In the genomic region with DNA sequence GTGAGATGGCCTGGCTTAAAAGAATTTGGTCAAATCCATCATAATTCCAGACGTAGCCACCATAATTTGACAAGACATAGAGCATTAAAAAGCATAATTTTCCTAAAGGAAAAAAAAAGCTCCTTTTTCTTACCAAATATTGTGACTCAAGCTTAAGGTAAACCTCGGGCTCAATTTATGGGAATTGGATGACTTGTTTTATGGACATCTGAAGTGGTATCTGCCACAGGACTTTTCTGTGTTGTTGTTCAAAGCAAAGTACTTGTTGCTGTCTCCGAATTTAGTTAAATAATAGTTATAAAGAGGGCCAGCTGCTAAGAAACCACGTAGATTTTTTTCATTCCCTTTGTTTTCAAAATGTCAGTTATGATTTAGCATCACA, we compare ENCODE assay signal across 8 cellular contexts. TPM values are rescaled to one million over a fixed set of nuclear protein-coding genes. Genes with fewer than 3 reads are reported as not detected.
A peak's percentile ranks its signal among the peaks of the same experiment; 100 is the strongest.
DNase-seq lines count a peak whose midpoint lies in the region; ATAC-seq and TF ChIP-seq lines count a peak whose summit lies in the region.

No MANE protein-coding gene starts in this region.

- intact Hi-C loops in activated CD4-positive, alpha-beta T cell treated with anti-CD3 and anti-CD28 coated beads, Interleukin-2, amount 10 ng/mL, durations not matched to agents 24 days and 14 days (cut with micrococcal nuclease) = loop anchor here (2.0 kb wide), 1 partner anchor 214 kb away; a partner anchor contains a TSS

- H3K4me3 Mint-ChIP-seq in activated CD4-positive, alpha-beta T cell treated with anti-CD3 and anti-CD28 coated beads, Interleukin-2, amount 10 ng/mL, durations not matched to agents 24 days and 14 days = peak overlapping the region; percentile 96
- peak overlapping the region; percentile 92 for H3K4me3 Mint-ChIP-seq in activated naive CD8-positive, alpha-beta T cell treated with anti-CD3 and anti-CD28 coated beads for 36 hours

- H3K27me3 Mint-ChIP-seq in activated CD4-positive, alpha-beta T cell treated with anti-CD3 and anti-CD28 coated beads, Interleukin-2, amount 10 ng/mL, durations not matched to agents 24 days and 14 days = no peaks in the 10 kb centered on the region
- H3K27me3 Mint-ChIP-seq in activated naive CD8-positive, alpha-beta T cell treated with anti-CD3 and anti-CD28 coated beads for 36 hours = no peaks in the 10 kb centered on the region

- H3K27me3 ChIP-seq in kidney epithelial cell (ENCODE audit: control insufficient read depth, insufficient read depth, low read length) (no peaks in the 10 kb centered on the region), thoracic aorta (replicated peaks; ENCODE audit: insufficient read depth) (no peaks in the 10 kb centered on the region)

- DNase-seq in activated CD4-positive, alpha-beta T cell treated with anti-CD3 and anti-CD28 coated beads, Interleukin-2, amount 10 ng/mL, durations not matched to agents 24 days and 14 days = no peak
- DNase-seq in activated CD4-positive, alpha-beta T cell treated with anti-CD3 and anti-CD28 coated beads for 48 hours = no peak
- no peak for DNase-seq in activated naive CD8-positive, alpha-beta T cell treated with anti-CD3 and anti-CD28 coated beads for 36 hours
- DNase-seq in kidney epithelial cell (ENCODE audit: low read depth) = no peak
- DNase-seq in thoracic aorta (ENCODE audit: low spot score) = no peak
- DNase-seq in DMS79 treated with DMSO at 0.1 percent for 48 hours (lab: John Stamatoyannopoulos, UW) = no peak
- no peak for DNase-seq in occipital lobe (lab: John Stamatoyannopoulos, UW)

- H3K27ac ChIP-seq in thoracic aorta = peak overlapping the region; percentile 90 to 91

- ATAC-seq in thoracic aorta (ENCODE audit: insufficient number of reproducible peaks, low FRiP score, low read depth) (no peak), GM18909 (IDR thresholded peaks at IDR 0.05; ENCODE audit: poor library complexity, unreplicated experiment) (no peak)

- peaks cover 22 to 43% of the 10 kb centered on the region in 2 donors for H3K4me1 ChIP-seq in thoracic aorta (ENCODE audit: control insufficient read depth in 1 of 2, low read depth in 2 of 2)

- no peak overlapping the region for H3K27ac Mint-ChIP-seq in activated CD4-positive, alpha-beta T cell treated with anti-CD3 and anti-CD28 coated beads, Interleukin-2, amount 10 ng/mL, durations not matched to agents 24 days and 14 days
- H3K27ac Mint-ChIP-seq in activated naive CD8-positive, alpha-beta T cell treated with anti-CD3 and anti-CD28 coated beads for 36 hours = no peak overlapping the region

- H3K36me3 ChIP-seq in kidney epithelial cell (ENCODE audit: control insufficient read depth, insufficient read depth, low read length) (no peaks in the 10 kb centered on the region), thoracic aorta (no peaks in the 10 kb centered on the region)

- TF ChIP-seq CTCF in kidney epithelial cell (IDR thresholded peaks at IDR 0.05; ENCODE audit: insufficient read depth, low read length, poor library complexity, severe bottlenecking) = no peak
- TF ChIP-seq CTCF in thoracic aorta (IDR thresholded peaks at IDR 0.05) = no peak

- no peaks in the 10 kb centered on the region for H3K9me3 Mint-ChIP-seq in activated CD4-positive, alpha-beta T cell treated with anti-CD3 and anti-CD28 coated beads, Interleukin-2, amount 10 ng/mL, durations not matched to agents 24 days and 14 days
- H3K9me3 Mint-ChIP-seq in activated naive CD8-positive, alpha-beta T cell treated with anti-CD3 and anti-CD28 coated beads for 36 hours = no peaks in the 10 kb centered on the region

- H3K9me3 ChIP-seq in thoracic aorta = no peaks in the 10 kb centered on the region

- H3K4me1 Mint-ChIP-seq in activated CD4-positive, alpha-beta T cell treated with anti-CD3 and anti-CD28 coated beads, Interleukin-2, amount 10 ng/mL, durations not matched to agents 24 days and 14 days = peaks cover 58% of the 10 kb centered on the region
- H3K4me1 Mint-ChIP-seq in activated naive CD8-positive, alpha-beta T cell treated with anti-CD3 and anti-CD28 coated beads for 36 hours = peaks cover 26% of the 10 kb centered on the region

- H3K36me3 Mint-ChIP-seq in activated CD4-positive, alpha-beta T cell treated with anti-CD3 and anti-CD28 coated beads, Interleukin-2, amount 10 ng/mL, durations not matched to agents 24 days and 14 days (ENCODE audit: low read depth) = peaks cover 12% of the 10 kb centered on the region
- peaks cover 5% of the 10 kb centered on the region for H3K36me3 Mint-ChIP-seq in activated naive CD8-positive, alpha-beta T cell treated with anti-CD3 and anti-CD28 coated beads for 36 hours

- peak overlapping the region; percentile 90 for H3K4me3 ChIP-seq in kidney epithelial cell (ENCODE audit: low read depth, low read length)
- H3K4me3 ChIP-seq in thoracic aorta = peak overlapping the region; percentile 94

RNA-seq across cellular contexts. Expression of a gene that starts 1.1 kb away (rescaled TPM):
- total RNA-seq in activated CD4-positive, alpha-beta T cell treated with anti-CD3 and anti-CD28 coated beads, Interleukin-2, amount 10 ng/mL, durations not matched to agents 24 days and 14 days = 39.3 and 41.8 TPM in 2 replicates
- 10 to 100 TPM; 15.9 to 17.3 TPM for total RNA-seq in activated naive CD8-positive, alpha-beta T cell treated with anti-CD3 and anti-CD28 coated beads for 36 hours
- total RNA-seq in kidney epithelial cell = 78.0 and 85.5 TPM in 2 replicates
- total RNA-seq in thoracic aorta = 100 to 1,000 TPM in 1 of 2 donors, 10 to 100 TPM in 1; 92.6 to 108 TPM
- total RNA-seq in occipital lobe = 278 TPM
